In genomic region chr1:193694741-193695140, GRCh38 we compare ENCODE assay signal across 16 cellular contexts.
DNase-seq lines count a peak whose midpoint lies in the region; ATAC-seq, FAIRE-seq and TF ChIP-seq lines count a peak whose summit lies in the region.
"Had no signal": no experiment of that assay in that cellular context is flagged by ENCODE, and none has a peak within 500 bp of the region (broad histone marks: within the 10 kb centered on the region; RNA-seq: fewer than 3 reads in every experiment).

No MANE protein-coding gene starts in this region.

- 88% methylated on average over 1 of the region's 1 CpG for WGBS in A549 (ENCODE audit: missing lambda C conversion rate)

- DNase-seq in A549 (ENCODE audit: low read depth in 1 of 2, low spot score in 1 of 2) (no peak), DMS53 (lab: John Stamatoyannopoulos, UW) (peak; percentile 27), PC-3 (peak; percentile 8), neural crest cell (ENCODE audit: low read depth, low spot score) (no peak), KG1 (lab: John Stamatoyannopoulos, UW) (no peak)
- DNase-seq in stimulated activated CD4-positive, alpha-beta T cell treated with anti-CD3 and anti-CD28 coated beads, Interleukin-12 subunit alpha, Interleukin-12 subunit beta, amount 100 ng/mL, for 4 hours: no peak
- DNase-seq: AML-193; Caco-2; CD4-positive, alpha-beta T cell; H9 had no signal

- TF ChIP-seq CTCF in A549 (IDR thresholded peaks at IDR 0.05) (no peak), PC-3 (conservative IDR thresholded peaks at IDR 0.05; ENCODE audit: low read depth, low read length) (no peak), neural crest cell (conservative IDR thresholded peaks at IDR 0.05) (no peak)

- no peak overlapping the region for H2AFZ ChIP-seq in PC-3 (ENCODE audit: low read length)

- no peak overlapping the region for H3K9ac ChIP-seq in PC-3 (ENCODE audit: low read length)

- H3K27me3 Mint-ChIP-seq in neural crest cell (ENCODE audit: low read depth): no peaks in the 10 kb centered on the region
- H3K27me3 Mint-ChIP-seq: CD4-positive, alpha-beta T cell had no signal

- peak overlapping the region; percentile 3 for H3K27ac Mint-ChIP-seq in neural crest cell (ENCODE audit: unreplicated experiment)
- H3K27ac Mint-ChIP-seq: CD4-positive, alpha-beta T cell; H9 had no signal

- no peak overlapping the region for H3K4me3 ChIP-seq in A549
- H3K4me3 ChIP-seq in PC-3 (ENCODE audit: low read length): no peak overlapping the region

- no peak for TF ChIP-seq POLR2A in A549 (IDR thresholded peaks at IDR 0.05; ENCODE audit: low read length)

- CTCF ChIA-PET in A549 (lab: Yijun Ruan, JAX) (no interaction called here), PC-3 (lab: Charles Lee) (no interaction called here)

- BruUV-seq in PC-3 (replicated peaks; lab: Mats Ljungman, UMichigan): no TSS peak

- H3K79me2 ChIP-seq in PC-3 (ENCODE audit: low read length): no peaks in the 10 kb centered on the region

- H3K4me3 Mint-ChIP-seq in neural crest cell: no peak overlapping the region
- H3K4me3 Mint-ChIP-seq: CD4-positive, alpha-beta T cell; H9 had no signal

- intact Hi-C loops in PC-3 (cut with micrococcal nuclease): no loop called here

- H3K9me3 ChIP-seq in A549 (no peaks in the 10 kb centered on the region), PC-3 (ENCODE audit: low read length) (no peaks in the 10 kb centered on the region)
- H3K9me3 ChIP-seq: Caco-2 had no signal

- H3K27me3 ChIP-seq in PC-3 (ENCODE audit: low read length): no peaks in the 10 kb centered on the region

- ATAC-seq in A549: no peak
- ATAC-seq in PC-3: 0 out of 2 replicates have a peak, but pooled peaks have one; percentile 22

- H3K9me3 Mint-ChIP-seq in neural crest cell: no peaks in the 10 kb centered on the region
- H3K9me3 Mint-ChIP-seq: CD4-positive, alpha-beta T cell; H9 had no signal

- H3K9me2 ChIP-seq in PC-3 (replicated peaks; ENCODE audit: low read length): no peaks in the 10 kb centered on the region

- no peaks in the 10 kb centered on the region for H3K36me3 Mint-ChIP-seq in neural crest cell (ENCODE audit: low read depth)

- no peak overlapping the region for H3K4me2 ChIP-seq in A549
- no peak overlapping the region for H3K4me2 ChIP-seq in PC-3 (ENCODE audit: low read length)

- H3K4me1 ChIP-seq in A549 (peaks cover 11% of the 10 kb centered on the region), PC-3 (ENCODE audit: insufficient read depth, low read length) (no peaks in the 10 kb centered on the region)
- H3K4me1 ChIP-seq: Caco-2 had no signal

- no peak for TF ChIP-seq EP300 in A549 (IDR thresholded peaks at IDR 0.05)

- H4K20me1 ChIP-seq in PC-3 (ENCODE audit: low read length): no peaks in the 10 kb centered on the region

- H3K27ac ChIP-seq in A549 (no peak overlapping the region), PC-3 (ENCODE audit: low read length) (no peak overlapping the region)
- H3K27ac ChIP-seq: C4-2B had no signal

- no peaks in the 10 kb centered on the region for H3F3A ChIP-seq in PC-3 (ENCODE audit: low read length, unreplicated experiment)

- H3K4me1 Mint-ChIP-seq in neural crest cell: no peaks in the 10 kb centered on the region
- H3K4me1 Mint-ChIP-seq: H9 had no signal

- POLR2A ChIA-PET in A549 (lab: Yijun Ruan, JAX): no interaction called here
- POLR2A ChIA-PET in PC-3 (lab: Charles Lee; ENCODE audit: unreplicated experiment): interaction anchor here (0.6 kb wide), 1 partner anchor 439 kb away, joined by 3 read pairs; no protein-coding TSS in a partner anchor

- no peak for TF ChIP-seq RAD21 in A549 (conservative IDR thresholded peaks at IDR 0.05 in 1 of 2, IDR thresholded peaks at IDR 0.05 in 1 of 2)

- peak; percentile 54 for FAIRE-seq in A549 (lab: Jason Lieb, UNC)
- FAIRE-seq: A204.1, G401.6, GM12891, GM19239, H1 had no signal

- no peaks in the 10 kb centered on the region for H3K36me3 ChIP-seq in PC-3 (ENCODE audit: low read depth, low read length)

TF ChIP-seq in A549, 52 proteins besides CTCF, POLR2A, EP300 and RAD21:
- no peak for TF ChIP-seq GATA3 (IDR thresholded peaks at IDR 0.05; ENCODE audit: borderline replicate concordance)
- TF ChIP-seq FOXS1 (CRISPR knock-in tag; IDR thresholded peaks at IDR 0.05): no peak
- TF ChIP-seq FOSB (CRISPR knock-in tag; IDR thresholded peaks at IDR 0.05): no peak
- TF ChIP-seq ZC3H11A (IDR thresholded peaks at IDR 0.05): no peak
- no peak for TF ChIP-seq NR3C1 (IDR thresholded peaks at IDR 0.05)

Comparison
In these comparisons a context has a peak if more than half of its experiments do, and no peak if none do; other contexts are left out.
1. DNase-seq: peak in DMS53 (single experiment) and PC-3 (single experiment); none in A549 (0 of 2), neural crest cell (single experiment), stimulated activated CD4-positive, alpha-beta T cell treated with anti-CD3 and anti-CD28 coated beads, Interleukin-12 subunit alpha, Interleukin-12 subunit beta, amount 100 ng/mL, for 4 hours (single experiment) and KG1 (single experiment).